24 cellular contexts compared by ENCODE assay signal in genomic region chr9:93603011-93603410, GRCh38.
"Had no signal": no experiment of that assay in that cellular context is flagged by ENCODE, and none has a peak within 500 bp of the region (broad histone marks: within the 10 kb centered on the region; RNA-seq: fewer than 3 reads in every experiment).

No MANE protein-coding gene starts in this region.

- H3K27ac Mint-ChIP-seq: activated naive CD4-positive, alpha-beta T cell treated with anti-CD3 and anti-CD28 coated beads, Interleukin-2, amount 50 U/mL, for 24 hours; activated T-cell treated with anti-CD3 and anti-CD28 coated beads, Interleukin-2, amount 50 U/mL, for 72 hours; activated T-helper 2 cell treated with anti-CD3 and anti-CD28 coated beads, Interferon-gamma antibody, Interleukin-2, Interleukin-4, amounts not matched to agents 10 μg/mL and 5 μg/mL and 100 μg/mL, durations not matched to agents 14 hours and 24 hours and 36 hours; T-helper 17 cell had no signal

- H3K4me3 ChIP-seq: ascending aorta, body of pancreas, MG63 had no signal

- H3K4me2 ChIP-seq: KMS-11 had no signal

- H3K9me3 Mint-ChIP-seq: activated naive CD4-positive, alpha-beta T cell treated with anti-CD3 and anti-CD28 coated beads, Interleukin-2, amount 50 U/mL, for 24 hours had no signal

- H3K36me3 ChIP-seq: ascending aorta, MG63 had no signal

- H3K9me3 ChIP-seq: body of pancreas had no signal

- H3K27ac ChIP-seq: ascending aorta, body of pancreas, KMS-11 had no signal

- ATAC-seq: activated T-cell treated with anti-CD3 and anti-CD28 coated beads, Interleukin-2, amount 50 U/mL, for 72 hours; body of pancreas; T-helper 17 cell; WTC11 had no signal

- H3K27me3 ChIP-seq: ascending aorta, body of pancreas, MG63 had no signal

- H3K9ac ChIP-seq: KMS-11 had no signal

- H3K4me3 Mint-ChIP-seq: activated naive CD4-positive, alpha-beta T cell treated with anti-CD3 and anti-CD28 coated beads, Interleukin-2, amount 50 U/mL, for 24 hours; activated T-cell treated with anti-CD3 and anti-CD28 coated beads, Interleukin-2, amount 50 U/mL, for 72 hours; T-helper 17 cell; WTC11 had no signal

- DNase-seq: activated CD4-positive, alpha-beta T cell treated with anti-CD3 and anti-CD28 coated beads for 48 hours; activated CD4-positive, alpha-beta T cell treated with anti-CD3 and anti-CD28 coated beads, Interleukin-2, amount 50 U/mL, for 4 hours; activated naive CD4-positive, alpha-beta T cell; activated T-cell treated with anti-CD3 and anti-CD28 coated beads, Interleukin-2, amount 50 U/mL, for 72 hours; body of pancreas; MG63; MV-4-11; NCI-H1092 treated with DMSO at 0.1 percent for 48 hours; NCI-H1417 treated with DMSO at 0.1 percent for 48 hours; NCI-H1694; NCI-H2029; NCI-H2107; NCI-H2171 treated with DMSO at 0.1 percent for 48 hours; NCI-H226; NCI-H526 treated with DMSO at 0.1 percent for 48 hours; NCI-H82; SIG-M5; T-helper 17 cell; T-helper 9 cell had no signal

- H3K27me3 Mint-ChIP-seq: activated naive CD4-positive, alpha-beta T cell treated with anti-CD3 and anti-CD28 coated beads, Interleukin-2, amount 50 U/mL, for 24 hours; T-helper 17 cell had no signal
